28 cellular contexts compared by ENCODE assay signal in the genomic region with DNA sequence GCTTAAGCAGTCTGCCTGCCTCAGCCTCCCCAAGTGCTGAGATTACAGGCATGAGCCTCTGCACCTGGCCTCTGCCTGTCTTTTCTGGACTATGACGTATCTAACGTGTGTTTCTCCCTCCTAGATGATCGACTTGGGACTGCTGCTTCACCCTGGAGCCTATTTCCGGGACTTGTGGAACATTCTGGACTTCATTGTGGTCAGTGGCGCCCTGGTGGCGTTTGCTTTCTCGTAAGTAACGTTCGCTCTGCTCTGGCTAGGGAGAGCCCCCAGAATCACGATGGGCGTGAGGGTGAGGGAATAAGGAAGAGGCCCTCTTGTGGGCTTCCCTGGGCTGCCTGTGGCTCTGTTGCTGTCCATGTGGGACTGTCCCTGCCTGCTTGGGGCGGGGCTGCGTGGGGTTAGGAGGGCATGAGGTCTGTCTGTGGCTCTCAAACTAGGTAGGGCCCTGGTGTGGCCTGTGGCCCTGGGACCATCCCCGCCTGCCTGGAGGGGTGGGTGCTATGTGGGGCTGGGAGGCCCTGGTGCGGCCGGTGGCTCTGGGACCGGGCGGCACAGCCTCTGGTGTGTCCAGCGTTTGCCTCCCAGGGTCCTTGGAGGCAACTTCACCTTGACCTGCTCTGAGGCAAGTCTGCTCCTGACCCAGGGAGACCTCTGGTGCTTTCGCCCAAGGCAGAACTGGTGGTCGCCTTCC.
DNase-seq lines count a peak whose midpoint lies in the region; ATAC-seq, FAIRE-seq and TF ChIP-seq lines count a peak whose summit lies in the region.
"Had no signal": no experiment of that assay in that cellular context is flagged by ENCODE, and none has a peak within 500 bp of the region (broad histone marks: within the 10 kb centered on the region; RNA-seq: fewer than 3 reads in every experiment).

No MANE protein-coding gene starts in this region.

- no peak overlapping the region for H2BK120ac ChIP-seq in mesendoderm (ENCODE audit: low read depth, low read length)

- DNase-seq in RWPE2 (ENCODE audit: low spot score) (peak; percentile 40), K562 (ENCODE audit: extremely low read depth in 1 of 4, low spot score in 3 of 4) (no peak), mesendoderm (no peak), testis (peak; percentile 12), NCI-H2227 treated with DMSO at 0.1 percent for 48 hours (lab: John Stamatoyannopoulos, UW) (no peak), GM13977 (ENCODE audit: low spot score) (no peak), KG1 (lab: John Stamatoyannopoulos, UW) (no peak)
- DNase-seq: activated CD4-positive, alpha-beta T cell treated with anti-CD3 and anti-CD28 coated beads for 4 hours; activated naive CD8-positive, alpha-beta T cell treated with anti-CD3 and anti-CD28 coated beads, Interleukin-2, amount 10 ng/mL, durations not matched to agents 7 days and 5 days; Caco-2; DMS79; GDM1; MG63; NCI-H1417; NCI-H446; retina; stimulated activated CD4-positive, alpha-beta T cell treated with anti-CD3 and anti-CD28 coated beads, Interleukin-2, amount 100 ng/mL, for 24 hours; trophoblast cell had no signal

- no peak overlapping the region for H4K8ac ChIP-seq in mesendoderm (ENCODE audit: low read depth, low read length)

- H3K36me3 ChIP-seq in RWPE2 (ENCODE audit: low read depth) (no peaks in the 10 kb centered on the region), K562 (ENCODE audit: control insufficient read depth, insufficient read depth, low read length) (no peaks in the 10 kb centered on the region), mesendoderm (ENCODE audit: control insufficient read depth, insufficient read depth, low read length) (no peaks in the 10 kb centered on the region), testis (ENCODE audit: low read depth, missing control alignments) (no peaks in the 10 kb centered on the region)
- H3K36me3 ChIP-seq: ascending aorta, cardiac muscle cell, MG63, ovary had no signal

- POLR2A ChIA-PET in K562 (lab: Yijun Ruan, JAX) = no interaction called here

- H3K9me3 ChIP-seq in RWPE2 (ENCODE audit: severe bottlenecking) (no peaks in the 10 kb centered on the region), K562 (replicated peaks; ENCODE audit: control insufficient read depth, insufficient read depth, low read depth, low read length) (no peaks in the 10 kb centered on the region), testis (no peaks in the 10 kb centered on the region)
- H3K9me3 ChIP-seq: ascending aorta, Caco-2, MG63, ovary had no signal

- no TSS peak for BruUV-seq in K562 (replicated peaks; lab: Mats Ljungman, UMichigan)

- H3K79me1 ChIP-seq in mesendoderm (ENCODE audit: low read length) = no peaks in the 10 kb centered on the region

- TF ChIP-seq EP300 in K562 (IDR thresholded peaks at IDR 0.05; ENCODE audit: low read length) = no peak

- H3K4me1 ChIP-seq in RWPE2 (ENCODE audit: insufficient read depth, poor library complexity, severe bottlenecking) = no peaks in the 10 kb centered on the region
- H3K4me1 ChIP-seq in K562 (replicated peaks in 1 of 2; ENCODE audit: control insufficient read depth in 2 of 2, insufficient read depth in 2 of 2, low read length in 2 of 2) = peaks cover 0 to 17% of the 10 kb centered on the region in 2 experiments; a peak in 3 of 5 replicates
- no peaks in the 10 kb centered on the region for H3K4me1 ChIP-seq in mesendoderm (ENCODE audit: control insufficient read depth, low read depth, low read length)
- H3K4me1 ChIP-seq in testis = no peaks in the 10 kb centered on the region
- H3K4me1 ChIP-seq: ascending aorta, Caco-2 had no signal

- H3K27ac ChIP-seq in RWPE2 (ENCODE audit: poor library complexity, severe bottlenecking) (no peak overlapping the region), K562 (ENCODE audit: extremely low read depth, low read depth, low read length) (no peak overlapping the region), mesendoderm (ENCODE audit: low read depth, low read length) (no peak overlapping the region), testis (no peak overlapping the region)
- H3K27ac ChIP-seq: ascending aorta, C4-2B, cardiac muscle cell, ovary, VCaP had no signal

- no peak overlapping the region for H2BK15ac ChIP-seq in mesendoderm (replicated peaks; ENCODE audit: low read depth)

- no peak for TF ChIP-seq RAD21 in K562 (CRISPR knock-in tag; conservative IDR thresholded peaks at IDR 0.05 in 1 of 2, IDR thresholded peaks at IDR 0.05 in 1 of 2)

- no peaks in the 10 kb centered on the region for H3K9me1 ChIP-seq in K562 (ENCODE audit: control insufficient read depth, insufficient read depth, low read length)

- TF ChIP-seq CTCF in RWPE2 (IDR thresholded peaks at IDR 0.05; ENCODE audit: poor library complexity, severe bottlenecking) = no peak
- TF ChIP-seq CTCF in K562 (IDR thresholded peaks at IDR 0.05 in 2 of 3, conservative IDR thresholded peaks at IDR 0.05 in 1 of 3; ENCODE audit: insufficient read depth in 2 of 3, low read depth in 1 of 3, low read length in 3 of 3) = no peak
- no peak for TF ChIP-seq CTCF in testis (IDR thresholded peaks at IDR 0.05)
- no peak for TF ChIP-seq CTCF in GM13977 (IDR thresholded peaks at IDR 0.05; ENCODE audit: extremely low read depth, insufficient read depth, missing control alignments)

- no peak overlapping the region for H3K4me2 ChIP-seq in K562 (ENCODE audit: insufficient read depth, low read length)
- H3K4me2 ChIP-seq in mesendoderm (ENCODE audit: low read length) = no peak overlapping the region
- H3K4me2 ChIP-seq: smooth muscle cell had no signal

- no peak overlapping the region for H2AK5ac ChIP-seq in mesendoderm (ENCODE audit: low read length)

- no peak overlapping the region for H3K4me3 ChIP-seq in RWPE2 (ENCODE audit: severe bottlenecking)
- no peak overlapping the region for H3K4me3 ChIP-seq in K562
- no peak overlapping the region for H3K4me3 ChIP-seq in mesendoderm (ENCODE audit: low read length)
- no peak overlapping the region for H3K4me3 ChIP-seq in testis
- H3K4me3 ChIP-seq: ascending aorta, cardiac muscle cell, MG63, ovary, smooth muscle cell had no signal

- H3K9ac ChIP-seq in K562 (ENCODE audit: insufficient read depth in 1 of 2, low read depth in 2 of 2, low read length in 2 of 2) (no peak overlapping the region), mesendoderm (ENCODE audit: low read length) (no peak overlapping the region)

- H3K79me2 ChIP-seq in K562 (ENCODE audit: control insufficient read depth, insufficient read depth, low read length) = no peaks in the 10 kb centered on the region
- H3K79me2 ChIP-seq in mesendoderm (ENCODE audit: control insufficient read depth, insufficient read depth, low read length) = no peaks in the 10 kb centered on the region

- no peak for FAIRE-seq in K562 (lab: Jason Lieb, UNC)
- FAIRE-seq: endometrium, frontal cortex had no signal

- in situ Hi-C loops in K562 (cut with MboI) = no loop called here
- in situ Hi-C loops in GM13977 (cut with MboI; ENCODE audit: low pct_unique_long_range_greater_than_20kb, low sequenced_read_pairs, unreplicated experiment) = no loop called here

- peaks cover 4% of the 10 kb centered on the region for H3K27me3 ChIP-seq in RWPE2 (ENCODE audit: insufficient read depth, poor library complexity, severe bottlenecking)
- peaks cover 33 to 94% of the 10 kb centered on the region in 2 experiments for H3K27me3 ChIP-seq in K562 (ENCODE audit: control insufficient read depth in 2 of 2, insufficient read depth in 2 of 2, low read length in 2 of 2)
- no peaks in the 10 kb centered on the region for H3K27me3 ChIP-seq in mesendoderm (ENCODE audit: insufficient read depth, low read length, poor library complexity)
- H3K27me3 ChIP-seq in testis = no peaks in the 10 kb centered on the region
- H3K27me3 ChIP-seq: ascending aorta, cardiac muscle cell, MG63, ovary had no signal

- 2% methylated on average over 20 of the region's 21 CpGs for WGBS in K562 (ENCODE audit: insufficient coverage, low coverage, missing lambda C conversion rate)
- WGBS in mesendoderm (ENCODE audit: extremely low coverage, insufficient coverage, low lambda C conversion rate) = no CpG with 5 or more reads among the region's 21 CpGs
- 87 to 88% methylated on average over 12 to 19 of the region's 21 CpGs for WGBS in testis, 2 donors

- H4K20me1 ChIP-seq in K562 (replicated peaks; ENCODE audit: control insufficient read depth, insufficient read depth, low read length) = peaks cover 4% of the 10 kb centered on the region; the same call in 1 of the 2 replicates

- H2AFZ ChIP-seq in K562 (ENCODE audit: low read depth, low read length) = no peak overlapping the region

- no peak overlapping the region for H2BK5ac ChIP-seq in mesendoderm (ENCODE audit: low read length)

- ATAC-seq in RWPE2 (ENCODE audit: low read depth) = no peak
- peak; percentile 18 for ATAC-seq in K562
- ATAC-seq: HCT116; naive thymus-derived CD4-positive, alpha-beta T cell had no signal

- no peak for TF ChIP-seq POLR2A in K562 (conservative IDR thresholded peaks at IDR 0.05)
- TF ChIP-seq POLR2A in testis (IDR thresholded peaks at IDR 0.05) = no peak

- CTCF ChIA-PET in K562 (lab: Yijun Ruan, JAX; ENCODE audit: low intra/inter-chr PET ratio) = no interaction called here

- no peak overlapping the region for H3K4ac ChIP-seq in mesendoderm (ENCODE audit: low read depth, low read length)

- intact Hi-C loops in K562 (cut with micrococcal nuclease) = no loop called here
- intact Hi-C loops in testis (cut with DNase I; ENCODE audit: low total_unique reads) = no loop called here

- H4K5ac ChIP-seq in mesendoderm (ENCODE audit: low read length) = no peak overlapping the region

- no peak overlapping the region for H3K23ac ChIP-seq in mesendoderm (ENCODE audit: low read length)

- no peak overlapping the region for H3K18ac ChIP-seq in mesendoderm (ENCODE audit: low read length)

- H3K56ac ChIP-seq in mesendoderm (ENCODE audit: low read length) = peak overlapping the region; percentile 10

TF ChIP-seq in K562, 482 proteins besides CTCF, POLR2A, EP300 and RAD21:
- TF ChIP-seq NFE2L1 (tag; IDR thresholded peaks at IDR 0.05; ENCODE audit: borderline replicate concordance, low read depth) (no peak), ASH1L (IDR thresholded peaks at IDR 0.05; ENCODE audit: borderline replicate concordance, low read depth, partially characterized antibody) (no peak), MTA2 (IDR thresholded peaks at IDR 0.05; ENCODE audit: low read depth) (no peak), TFAM (CRISPR knock-in tag; conservative IDR thresholded peaks at IDR 0.05) (no peak), ZFP36 (IDR thresholded peaks at IDR 0.05; ENCODE audit: low read depth, low read length, partially characterized antibody) (no peak), ZNF184 (CRISPR knock-in tag; IDR thresholded peaks at IDR 0.05) (no peak), CBX2 (IDR thresholded peaks at IDR 0.05; ENCODE audit: insufficient read depth, low read length, poor library complexity, severe bottlenecking) (no peak)

Comparison
In these comparisons a context has a peak if more than half of its experiments do, and no peak if none do; other contexts are left out.
1. DNase-seq: peak in RWPE2 (single experiment) and testis (single experiment); none in K562 (0 of 4), mesendoderm (single experiment), NCI-H2227 treated with DMSO at 0.1 percent for 48 hours (single experiment), GM13977 (single experiment) and KG1 (single experiment).